7 cellular contexts compared by ENCODE assay signal in genomic region chr14:52729035-52729434, GRCh38. TPM values are rescaled to one million over a fixed set of nuclear protein-coding genes. Genes with fewer than 3 reads are reported as not detected.
DNase-seq lines count a peak whose midpoint lies in the region; ATAC-seq and TF ChIP-seq lines count a peak whose summit lies in the region.
"Not testable (repeated sequence)": the region's sequence is repeated elsewhere in the genome, so short reads cannot be mapped to it uniquely, and the experiment has no call there.

No MANE protein-coding gene starts in this region.

- TF ChIP-seq POLR2A in NB4 (IDR thresholded peaks at IDR 0.05; ENCODE audit: extremely low read depth, insufficient read length); gastroesophageal sphincter (IDR thresholded peaks at IDR 0.05): not testable (repeated sequence)

- peaks cover 31% of the 10 kb centered on the region for H3K4me1 ChIP-seq in CD4-positive, alpha-beta memory T cell (ENCODE audit: insufficient read depth, low read length)
- peaks cover 0 to 29% (median 0%) of the 10 kb centered on the region in 3 donors for H3K4me1 ChIP-seq in gastroesophageal sphincter
- H3K4me1 ChIP-seq in skeletal muscle satellite cell (ENCODE audit: control insufficient read depth, insufficient read depth, low read length): not testable (repeated sequence)

- ATAC-seq in activated naive CD8-positive, alpha-beta T cell treated with anti-CD3 and anti-CD28 coated beads, Interleukin-2, amount 10 ng/mL, durations not matched to agents 7 days and 5 days (ENCODE audit: low read depth); gastroesophageal sphincter: not testable (repeated sequence)

- H3K27me3 ChIP-seq in CD4-positive, alpha-beta memory T cell (ENCODE audit: insufficient read depth, low read length); gastroesophageal sphincter; skeletal muscle satellite cell (ENCODE audit: control insufficient read depth, insufficient read depth, low read length): not testable (repeated sequence)

- not testable (repeated sequence) for TF ChIP-seq EP300 in gastroesophageal sphincter (IDR thresholded peaks at IDR 0.05)

- WGBS in gastroesophageal sphincter (ENCODE audit: low coverage in 1 of 2), 2 donors: 90 to 95% methylated on average over 6 to 10 of the region's 15 CpGs

- TF ChIP-seq CTCF in NB4 (IDR thresholded peaks at IDR 0.05; ENCODE audit: low read depth, low read length); gastroesophageal sphincter (IDR thresholded peaks at IDR 0.05); mesothelial cell of epicardium (IDR thresholded peaks at IDR 0.05; ENCODE audit: unreplicated experiment): not testable (repeated sequence)

- not testable (repeated sequence) for H3K9me3 ChIP-seq in CD4-positive, alpha-beta memory T cell (ENCODE audit: control insufficient read depth in 1 of 2, low read length in 2 of 2); gastroesophageal sphincter; skeletal muscle satellite cell (replicated peaks; ENCODE audit: low read length)

- not testable (repeated sequence) for H3K4me3 ChIP-seq in CD4-positive, alpha-beta memory T cell (ENCODE audit: low read length in 2 of 2); gastroesophageal sphincter; skeletal muscle satellite cell (ENCODE audit: low read length)
- peak overlapping the region; percentile 18 for H3K4me3 ChIP-seq in NB4 (ENCODE audit: low read depth, low read length)

- POLR2A ChIA-PET in CD4-positive, alpha-beta memory T cell (lab: Charles Lee; ENCODE audit: partially characterized antibody): interaction anchor here (0.9 to 6.4 kb wide), 13 partner anchors 9 to 429 kb away, joined by 3 to 108 read pairs (median 6); partner anchors contain the start of genes ERO1A, GPR137C, PTGER2 and TXNDC16
- POLR2A ChIA-PET in activated naive CD8-positive, alpha-beta T cell treated with anti-CD3 and anti-CD28 coated beads, Interleukin-2, amount 10 ng/mL, durations not matched to agents 7 days and 5 days (lab: Charles Lee): interaction anchor here (0.7 to 1.5 kb wide), 6 partner anchors 13 to 177 kb away, joined by 3 to 11 read pairs (median 4); partner anchors contain the start of genes GPR137C and TXNDC16

- peak overlapping the region; percentile 75 for H3K4me2 ChIP-seq in skeletal muscle satellite cell (ENCODE audit: low read length)

- H3K27me3 Mint-ChIP-seq in CD4-positive, alpha-beta memory T cell; activated CD4-positive, alpha-beta T cell treated with anti-CD3 and anti-CD28 coated beads, Interleukin-2, amount 10 ng/mL, durations not matched to agents 24 days and 14 days; activated naive CD8-positive, alpha-beta T cell treated with anti-CD3 and anti-CD28 coated beads, Interleukin-2, amount 10 ng/mL, durations not matched to agents 7 days and 5 days; mesothelial cell of epicardium (ENCODE audit: low read depth): not testable (repeated sequence)

- intact Hi-C loops in CD4-positive, alpha-beta memory T cell (cut with micrococcal nuclease): loop anchor here (1.0 kb wide), 2 partner anchors 62 to 177 kb away; partner anchors contain the start of genes GNPNAT1, GPR137C and TXNDC16
- intact Hi-C loops in activated CD4-positive, alpha-beta T cell treated with anti-CD3 and anti-CD28 coated beads, Interleukin-2, amount 10 ng/mL, durations not matched to agents 24 days and 14 days (cut with micrococcal nuclease): loop anchor here (1.0 to 2.0 kb wide), 3 partner anchors 33 to 176 kb away; partner anchors contain the start of genes GNPNAT1, GPR137C and TXNDC16

- not testable (repeated sequence) for H3K36me3 ChIP-seq in CD4-positive, alpha-beta memory T cell (ENCODE audit: insufficient read depth, low read length)
- H3K36me3 ChIP-seq in gastroesophageal sphincter (peaks cover 2 to 59% of the 10 kb centered on the region in 2 donors), skeletal muscle satellite cell (ENCODE audit: insufficient read depth, low read length) (peaks cover 30% of the 10 kb centered on the region)

- peak overlapping the region in 6 of 7 donors; percentile 70 to 88 (median 81) for H3K27ac Mint-ChIP-seq in CD4-positive, alpha-beta memory T cell
- not testable (repeated sequence) for H3K27ac Mint-ChIP-seq in activated CD4-positive, alpha-beta T cell treated with anti-CD3 and anti-CD28 coated beads, Interleukin-2, amount 10 ng/mL, durations not matched to agents 24 days and 14 days; activated naive CD8-positive, alpha-beta T cell treated with anti-CD3 and anti-CD28 coated beads, Interleukin-2, amount 10 ng/mL, durations not matched to agents 7 days and 5 days
- H3K27ac Mint-ChIP-seq in mesothelial cell of epicardium: peak overlapping the region; percentile 47

- not testable (repeated sequence) for H3K27ac ChIP-seq in CD4-positive, alpha-beta memory T cell (ENCODE audit: low read depth, low read length)
- H3K27ac ChIP-seq in gastroesophageal sphincter: peak overlapping the region in 3 of 4 donors; percentile 12 to 91 (median 85)

- H3K9me3 Mint-ChIP-seq in CD4-positive, alpha-beta memory T cell; activated CD4-positive, alpha-beta T cell treated with anti-CD3 and anti-CD28 coated beads, Interleukin-2, amount 10 ng/mL, durations not matched to agents 24 days and 14 days; activated naive CD8-positive, alpha-beta T cell treated with anti-CD3 and anti-CD28 coated beads, Interleukin-2, amount 10 ng/mL, durations not matched to agents 7 days and 5 days; mesothelial cell of epicardium: not testable (repeated sequence)

- CTCF ChIA-PET in CD4-positive, alpha-beta memory T cell (lab: Charles Lee; ENCODE audit: partially characterized antibody): interaction anchor here (1.4 to 2.5 kb wide), 2 partner anchors 9 to 13 kb away, joined by 3 to 16 read pairs; no protein-coding TSS in a partner anchor

- H3K4me3 Mint-ChIP-seq in CD4-positive, alpha-beta memory T cell: peak overlapping the region in 4 of 8 donors; percentile 35 to 53 (median 39)
- peak overlapping the region; percentile 44 for H3K4me3 Mint-ChIP-seq in activated CD4-positive, alpha-beta T cell treated with anti-CD3 and anti-CD28 coated beads, Interleukin-2, amount 10 ng/mL, durations not matched to agents 24 days and 14 days
- peak overlapping the region; percentile 61 for H3K4me3 Mint-ChIP-seq in activated naive CD8-positive, alpha-beta T cell treated with anti-CD3 and anti-CD28 coated beads, Interleukin-2, amount 10 ng/mL, durations not matched to agents 7 days and 5 days
- H3K4me3 Mint-ChIP-seq in mesothelial cell of epicardium: not testable (repeated sequence)

- H3K36me3 Mint-ChIP-seq in CD4-positive, alpha-beta memory T cell: peaks cover 25 to 60% of the 10 kb centered on the region in 2 donors
- H3K36me3 Mint-ChIP-seq in activated CD4-positive, alpha-beta T cell treated with anti-CD3 and anti-CD28 coated beads, Interleukin-2, amount 10 ng/mL, durations not matched to agents 24 days and 14 days (ENCODE audit: low read depth): peaks cover 42% of the 10 kb centered on the region
- H3K36me3 Mint-ChIP-seq in activated naive CD8-positive, alpha-beta T cell treated with anti-CD3 and anti-CD28 coated beads, Interleukin-2, amount 10 ng/mL, durations not matched to agents 7 days and 5 days: peaks cover 20% of the 10 kb centered on the region
- H3K36me3 Mint-ChIP-seq in mesothelial cell of epicardium: peaks cover 25% of the 10 kb centered on the region

- not testable (repeated sequence) for H3K9ac ChIP-seq in skeletal muscle satellite cell (ENCODE audit: low read depth, low read length)

- DNase-seq in CD4-positive, alpha-beta memory T cell: peak in 1 of 5 donors; percentile 13
- not testable (repeated sequence) for DNase-seq in NB4 (ENCODE audit: low read depth); activated CD4-positive, alpha-beta T cell treated with anti-CD3 and anti-CD28 coated beads, Interleukin-2, amount 10 ng/mL, durations not matched to agents 24 days and 14 days; activated naive CD8-positive, alpha-beta T cell treated with anti-CD3 and anti-CD28 coated beads, Interleukin-2, amount 10 ng/mL, durations not matched to agents 7 days and 5 days; mesothelial cell of epicardium (ENCODE audit: low spot score in 2 of 2, unreplicated experiment in 2 of 2)

- H3K4me1 Mint-ChIP-seq in CD4-positive, alpha-beta memory T cell: peaks cover 17 to 50% (median 38%) of the 10 kb centered on the region in 4 donors
- peaks cover 18% of the 10 kb centered on the region for H3K4me1 Mint-ChIP-seq in activated CD4-positive, alpha-beta T cell treated with anti-CD3 and anti-CD28 coated beads, Interleukin-2, amount 10 ng/mL, durations not matched to agents 24 days and 14 days
- not testable (repeated sequence) for H3K4me1 Mint-ChIP-seq in activated naive CD8-positive, alpha-beta T cell treated with anti-CD3 and anti-CD28 coated beads, Interleukin-2, amount 10 ng/mL, durations not matched to agents 7 days and 5 days
- H3K4me1 Mint-ChIP-seq in mesothelial cell of epicardium: peaks cover 18% of the 10 kb centered on the region

RNA-seq across cellular contexts. Expression of gene STYX, which starts 0.9 kb away (rescaled TPM):
- total RNA-seq in CD4-positive, alpha-beta memory T cell: 10 to 100 TPM; 47.1 to 47.3 TPM
- 10 to 100 TPM; 25.0 to 50.0 TPM for polyA plus RNA-seq in CD4-positive, alpha-beta memory T cell
- 18.3 and 19.7 TPM in 2 replicates for total RNA-seq in activated CD4-positive, alpha-beta T cell treated with anti-CD3 and anti-CD28 coated beads, Interleukin-2, amount 10 ng/mL, durations not matched to agents 24 days and 14 days
- total RNA-seq in activated naive CD8-positive, alpha-beta T cell treated with anti-CD3 and anti-CD28 coated beads, Interleukin-2, amount 10 ng/mL, durations not matched to agents 7 days and 5 days: 10 to 100 TPM; 25.1 to 29.5 TPM
- total RNA-seq in gastroesophageal sphincter (10 to 100 TPM; 19.3 to 26.1 (median 22.5) TPM), mesothelial cell of epicardium (9.5 to 11.4 TPM (median 10.1 TPM) in 3 replicates)
- total RNA-seq in skeletal muscle satellite cell (2012; rRNA removed): 29.1 and 31.4 TPM in 2 replicates

RNA-seq across cellular contexts. Expression of gene PSMC6, which starts 22.0 kb away (rescaled TPM):
- total RNA-seq in CD4-positive, alpha-beta memory T cell: 10 to 100 TPM; 85.7 to 86.0 TPM
- 10 to 100 TPM; 47.5 to 68.7 TPM for polyA plus RNA-seq in CD4-positive, alpha-beta memory T cell
- 142 and 143 TPM in 2 replicates for total RNA-seq in activated CD4-positive, alpha-beta T cell treated with anti-CD3 and anti-CD28 coated beads, Interleukin-2, amount 10 ng/mL, durations not matched to agents 24 days and 14 days
- total RNA-seq in activated naive CD8-positive, alpha-beta T cell treated with anti-CD3 and anti-CD28 coated beads, Interleukin-2, amount 10 ng/mL, durations not matched to agents 7 days and 5 days: 10 to 100 TPM; 79.9 to 80.7 TPM
- total RNA-seq in gastroesophageal sphincter (100 to 1,000 TPM in 1 of 4 donors, 10 to 100 TPM in 3; 63.1 to 103 (median 74.1) TPM), mesothelial cell of epicardium (96.4 to 106 TPM (median 102 TPM) in 3 replicates)
- 84.3 and 92.3 TPM in 2 replicates for total RNA-seq in skeletal muscle satellite cell (2012; rRNA removed)

RNA-seq across cellular contexts. Expression of gene ERO1A, which starts 33.7 kb away (rescaled TPM):
- total RNA-seq in CD4-positive, alpha-beta memory T cell: 10 to 100 TPM; 93.8 to 98.3 TPM
- 10 to 100 TPM; 65.5 to 75.2 TPM for polyA plus RNA-seq in CD4-positive, alpha-beta memory T cell
- 170 and 171 TPM in 2 replicates for total RNA-seq in activated CD4-positive, alpha-beta T cell treated with anti-CD3 and anti-CD28 coated beads, Interleukin-2, amount 10 ng/mL, durations not matched to agents 24 days and 14 days
- 100 to 1,000 TPM; 185 to 203 TPM for total RNA-seq in activated naive CD8-positive, alpha-beta T cell treated with anti-CD3 and anti-CD28 coated beads, Interleukin-2, amount 10 ng/mL, durations not matched to agents 7 days and 5 days
- total RNA-seq in gastroesophageal sphincter (10 to 100 TPM; 41.9 to 55.1 (median 45.3) TPM), mesothelial cell of epicardium (38.4 to 42.7 TPM (median 39.3 TPM) in 3 replicates)
- 114 and 142 TPM in 2 replicates for total RNA-seq in skeletal muscle satellite cell (2012; rRNA removed)
